Comparison of ENCODE assay signal across 27 cellular contexts in genomic region chr17:9230346-9230745, GRCh38.
A peak's percentile ranks its signal among the peaks of the same experiment; 100 is the strongest.
DNase-seq lines count a peak whose midpoint lies in the region; ATAC-seq and TF ChIP-seq lines count a peak whose summit lies in the region.
"Had no signal": no experiment of that assay in that cellular context is flagged by ENCODE, and none has a peak within 500 bp of the region (broad histone marks: within the 10 kb centered on the region; RNA-seq: fewer than 3 reads in every experiment).

No MANE protein-coding gene starts in this region.

- H3K79me2 ChIP-seq in fibroblast of lung (ENCODE audit: control insufficient read depth, insufficient read depth, low read length), result no peaks in the 10 kb centered on the region

- H3K9ac ChIP-seq in fibroblast of lung (ENCODE audit: insufficient read depth, low read length) (no peak overlapping the region), neuronal stem cell (ENCODE audit: low read depth, low read length, poor library complexity) (no peak overlapping the region)
- H3K9ac ChIP-seq: KMS-11 had no signal

- no peaks in the 10 kb centered on the region for H4K20me1 ChIP-seq in fibroblast of lung (ENCODE audit: control insufficient read depth, extremely low read depth, insufficient read depth, low read length)

- no peak overlapping the region for H3K4me2 ChIP-seq in fibroblast of lung (ENCODE audit: extremely low read depth, insufficient read depth, low read length)
- H3K4me2 ChIP-seq in neuronal stem cell (ENCODE audit: insufficient read depth, low read length, poor library complexity, severe bottlenecking), result no peak overlapping the region
- H3K4me2 ChIP-seq: KMS-11, PC-9 had no signal

- H3K4me1 Mint-ChIP-seq in chondrocyte (ENCODE audit: low read depth), result peaks cover 3% of the 10 kb centered on the region
- peaks cover 2% of the 10 kb centered on the region for H3K4me1 Mint-ChIP-seq in activated T-cell treated with anti-CD3 and anti-CD28 coated beads, Interleukin-2, amount 50 U/mL, for 4 hours (ENCODE audit: low read depth)
- H3K4me1 Mint-ChIP-seq: CD14-positive monocyte; nephron; stimulated activated naive B cell treated with anti-CD40 and anti-IgM and Interleukin-4, amounts not matched to agents 10 μg/mL and 1 μg/mL and 100 μg/mL, for 72 hours had no signal

- DNase-seq in EL (peak; percentile 65), SJSA1 (ENCODE audit: low read depth in 1 of 2, low spot score in 2 of 2) (peak; percentile 34 to 60), fibroblast of lung (ENCODE audit: low read depth in 2 of 2) (peak; percentile 44 to 52), neuronal stem cell (ENCODE audit: low spot score) (no peak), chondrocyte (ENCODE audit: low spot score) (no peak), GF-D8 (lab: John Stamatoyannopoulos, UW) (no peak)
- DNase-seq in stimulated activated naive CD4-positive, alpha-beta T cell treated with Interleukin-2 at 50 U/mL for 16 hours (lab: John Stamatoyannopoulos, UW), result no peak
- DNase-seq in activated T-cell treated with anti-CD3 and anti-CD28 coated beads, Interleukin-2, amount 50 U/mL, for 4 hours, result no peak
- DNase-seq: activated CD4-positive, alpha-beta T cell treated with anti-CD3 and anti-CD28 coated beads for 48 hours; effector memory CD4-positive, alpha-beta T cell; erythroblast; GOT3; MM.1S; NCI-H2029; NCI-H2227 treated with DMSO at 0.1 percent for 48 hours; NCI-H69; PC-9; Right ventricle myocardium superior; stimulated activated naive B cell treated with anti-CD40 and anti-IgM and Interleukin-4, amounts not matched to agents 10 μg/mL and 1 μg/mL and 100 μg/mL, for 72 hours; SW 1271; upper lobe of right lung had no signal

- H3K27ac ChIP-seq in SJSA1, result no peak overlapping the region
- H3K27ac ChIP-seq in fibroblast of lung (ENCODE audit: insufficient read depth, low read length), result no peak overlapping the region
- no peak overlapping the region for H3K27ac ChIP-seq in neuronal stem cell (replicated peaks; ENCODE audit: low read length)
- H3K27ac ChIP-seq: breast epithelium, KMS-11, PC-9, upper lobe of right lung, VCaP had no signal

- H3K4me1 ChIP-seq in SJSA1 (replicated peaks), result peaks cover 31% of the 10 kb centered on the region
- peaks cover 4% of the 10 kb centered on the region for H3K4me1 ChIP-seq in fibroblast of lung (ENCODE audit: control insufficient read depth, extremely low read depth, insufficient read depth, low read length)
- H3K4me1 ChIP-seq in neuronal stem cell (ENCODE audit: control insufficient read depth in 2 of 2, insufficient read depth in 1 of 2, low read depth in 1 of 2, low read length in 2 of 2), result peaks cover 0 to 12% of the 10 kb centered on the region in 2 donors
- H3K4me1 ChIP-seq: breast epithelium, upper lobe of right lung had no signal

- no peak overlapping the region for H2BK5ac ChIP-seq in neuronal stem cell (ENCODE audit: low read length)

- no peaks in the 10 kb centered on the region for H3K9me3 ChIP-seq in SJSA1 (replicated peaks)
- no peaks in the 10 kb centered on the region for H3K9me3 ChIP-seq in fibroblast of lung (ENCODE audit: control insufficient read depth, insufficient read depth, low read depth, low read length)
- H3K9me3 ChIP-seq in neuronal stem cell (replicated peaks in 1 of 2; ENCODE audit: control insufficient read depth in 2 of 2, insufficient read depth in 1 of 2, low read depth in 1 of 2, low read length in 2 of 2), result peaks cover 0 to 9% of the 10 kb centered on the region in 2 donors
- H3K9me3 ChIP-seq: breast epithelium, upper lobe of right lung had no signal

- H3K23ac ChIP-seq in neuronal stem cell (ENCODE audit: low read depth, low read length, poor library complexity), result peak overlapping the region; percentile 55

- H3K27me3 ChIP-seq in SJSA1 (replicated peaks) (no peaks in the 10 kb centered on the region), fibroblast of lung (ENCODE audit: control insufficient read depth, insufficient read depth, low read length) (no peaks in the 10 kb centered on the region), neuronal stem cell (ENCODE audit: control insufficient read depth in 3 of 3, insufficient read depth in 3 of 3, low read depth in 1 of 3, low read length in 3 of 3) (peaks cover 0 to 13% (median 0%) of the 10 kb centered on the region in 3 experiments)
- H3K27me3 ChIP-seq: breast epithelium had no signal

- no peak overlapping the region for H3K14ac ChIP-seq in neuronal stem cell (ENCODE audit: low read length)

- no peaks in the 10 kb centered on the region for H3K9me3 Mint-ChIP-seq in chondrocyte (ENCODE audit: low read depth)
- H3K9me3 Mint-ChIP-seq in activated T-cell treated with anti-CD3 and anti-CD28 coated beads, Interleukin-2, amount 50 U/mL, for 4 hours, result no peaks in the 10 kb centered on the region
- H3K9me3 Mint-ChIP-seq: activated naive CD4-positive, alpha-beta T cell treated with anti-CD3 and anti-CD28 coated beads, Interleukin-2, amount 50 U/mL, for 72 hours; nephron; stimulated activated naive B cell treated with anti-CD40 and anti-IgM and Interleukin-4, amounts not matched to agents 10 μg/mL and 1 μg/mL and 100 μg/mL, for 72 hours had no signal

- H2BK15ac ChIP-seq in neuronal stem cell (ENCODE audit: low read length), result peak overlapping the region; percentile 37

- H2BK120ac ChIP-seq in neuronal stem cell (ENCODE audit: low read depth, low read length), result no peak overlapping the region

- no peaks in the 10 kb centered on the region for H3K36me3 ChIP-seq in SJSA1
- H3K36me3 ChIP-seq in fibroblast of lung (ENCODE audit: control insufficient read depth, insufficient read depth, low read length), result no peaks in the 10 kb centered on the region
- H3K36me3 ChIP-seq in neuronal stem cell (replicated peaks in 1 of 2; ENCODE audit: control insufficient read depth in 2 of 2, insufficient read depth in 2 of 2, low read length in 2 of 2), result peaks cover 0 to 2% of the 10 kb centered on the region in 2 donors
- H3K36me3 ChIP-seq: breast epithelium, upper lobe of right lung had no signal

- H3K27me3 Mint-ChIP-seq in chondrocyte (ENCODE audit: low read depth), result peaks cover 2% of the 10 kb centered on the region
- peaks cover 7% of the 10 kb centered on the region for H3K27me3 Mint-ChIP-seq in activated T-cell treated with anti-CD3 and anti-CD28 coated beads, Interleukin-2, amount 50 U/mL, for 4 hours (ENCODE audit: low read depth)

- H3K4ac ChIP-seq in neuronal stem cell (ENCODE audit: low read length), result no peak overlapping the region

- no peak overlapping the region for H3K4me3 Mint-ChIP-seq in chondrocyte (ENCODE audit: unreplicated experiment)
- no peak overlapping the region for H3K4me3 Mint-ChIP-seq in activated T-cell treated with anti-CD3 and anti-CD28 coated beads, Interleukin-2, amount 50 U/mL, for 4 hours
- H3K4me3 Mint-ChIP-seq: CD14-positive monocyte; nephron; stimulated activated naive B cell treated with anti-CD40 and anti-IgM and Interleukin-4, amounts not matched to agents 10 μg/mL and 1 μg/mL and 100 μg/mL, for 72 hours had no signal

- H3K4me3 ChIP-seq in SJSA1, result no peak overlapping the region
- H3K4me3 ChIP-seq in fibroblast of lung (replicated peaks in 1 of 4; ENCODE audit: control extremely low read depth in 1 of 4, insufficient read depth in 1 of 4, low read depth in 3 of 4, low read length in 4 of 4), result no peak overlapping the region
- H3K4me3 ChIP-seq in neuronal stem cell (ENCODE audit: low read length in 2 of 2), result no peak overlapping the region
- H3K4me3 ChIP-seq: breast epithelium, PC-9, upper lobe of right lung had no signal

- H3K18ac ChIP-seq in neuronal stem cell (ENCODE audit: low read length), result no peak overlapping the region

- peaks cover 3% of the 10 kb centered on the region for H3K79me1 ChIP-seq in neuronal stem cell (ENCODE audit: low read depth, low read length)

- H4K91ac ChIP-seq in neuronal stem cell (ENCODE audit: low read depth, low read length, poor library complexity), result no peak overlapping the region

- TF ChIP-seq CTCF in fibroblast of lung (conservative IDR thresholded peaks at IDR 0.05 in 1 of 2, IDR thresholded peaks at IDR 0.05 in 1 of 2; ENCODE audit: low read depth in 1 of 2, low read length in 2 of 2) (no peak), chondrocyte (IDR thresholded peaks at IDR 0.05) (no peak)

- no peaks in the 10 kb centered on the region for H3K36me3 Mint-ChIP-seq in chondrocyte (ENCODE audit: low read depth)
- H3K36me3 Mint-ChIP-seq in activated T-cell treated with anti-CD3 and anti-CD28 coated beads, Interleukin-2, amount 50 U/mL, for 4 hours (ENCODE audit: insufficient read depth), result no peaks in the 10 kb centered on the region
- H3K36me3 Mint-ChIP-seq: activated naive CD4-positive, alpha-beta T cell treated with anti-CD3 and anti-CD28 coated beads, Interleukin-2, amount 50 U/mL, for 72 hours; CD14-positive monocyte; stimulated activated naive B cell treated with anti-CD40 and anti-IgM and Interleukin-4, amounts not matched to agents 10 μg/mL and 1 μg/mL and 100 μg/mL, for 72 hours had no signal

- H2AFZ ChIP-seq in fibroblast of lung (ENCODE audit: low read length), result no peak overlapping the region
- no peak overlapping the region for H2AFZ ChIP-seq in neuronal stem cell (ENCODE audit: low read length)
- H2AFZ ChIP-seq: PC-9 had no signal

- peak overlapping the region; percentile 56 for H2AK5ac ChIP-seq in neuronal stem cell (ENCODE audit: low read depth, low read length)

- ATAC-seq in activated T-cell treated with anti-CD3 and anti-CD28 coated beads, Interleukin-2, amount 50 U/mL, for 4 hours, result no peak
- ATAC-seq: activated naive CD4-positive, alpha-beta T cell treated with anti-CD3 and anti-CD28 coated beads, Interleukin-2, amount 50 U/mL, for 72 hours; stimulated activated naive B cell treated with anti-CD40 and anti-IgM and Interleukin-4, amounts not matched to agents 10 μg/mL and 1 μg/mL and 100 μg/mL, for 72 hours; upper lobe of right lung had no signal

- no CpG with 5 or more reads among the region's 15 CpGs for WGBS in neuronal stem cell (ENCODE audit: extremely low coverage in 2 of 2, insufficient read length in 2 of 2, insufficient replicate concordance in 1 of 2), 2 donors

- H3K27ac Mint-ChIP-seq in chondrocyte (ENCODE audit: unreplicated experiment), result no peak overlapping the region
- H3K27ac Mint-ChIP-seq: CD14-positive monocyte; nephron; stimulated activated naive B cell treated with anti-CD40 and anti-IgM and Interleukin-4, amounts not matched to agents 10 μg/mL and 1 μg/mL and 100 μg/mL, for 72 hours had no signal

- H2BK12ac ChIP-seq in neuronal stem cell (ENCODE audit: low read length), result no peak overlapping the region

- H4K8ac ChIP-seq in neuronal stem cell (ENCODE audit: low read depth, low read length), result no peak overlapping the region

Comparison
In these comparisons a context has a peak if more than half of its experiments do, and no peak if none do; other contexts are left out.
1. DNase-seq: peak in EL (single experiment), SJSA1 (2 of 2) and fibroblast of lung (2 of 2); none in neuronal stem cell (single experiment), chondrocyte (single experiment), GF-D8 (single experiment), stimulated activated naive CD4-positive, alpha-beta T cell treated with Interleukin-2 at 50 U/mL for 16 hours (single experiment) and activated T-cell treated with anti-CD3 and anti-CD28 coated beads, Interleukin-2, amount 50 U/mL, for 4 hours (single experiment).